In the genomic region with DNA sequence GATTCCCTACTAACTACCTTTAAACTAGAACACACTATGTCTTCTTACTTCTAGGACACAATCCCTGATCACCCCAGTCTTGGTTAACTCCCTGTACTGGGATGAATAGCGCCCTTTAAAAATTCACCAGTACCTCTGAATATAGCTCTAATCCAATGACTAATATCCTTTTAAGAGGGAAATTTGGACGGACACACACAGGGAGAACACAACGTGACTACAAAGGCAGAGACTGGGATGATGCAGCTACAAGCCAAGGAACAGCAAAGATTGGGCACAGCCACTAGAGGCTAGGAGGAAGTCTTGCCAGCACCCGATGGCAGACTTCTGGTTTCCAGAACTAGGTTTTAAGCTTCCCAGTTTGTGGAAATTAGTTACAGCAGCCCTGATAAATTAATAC, we compare ENCODE assay signal across 13 cellular contexts.
"Had no signal": no experiment of that assay in that cellular context is flagged by ENCODE, and none has a peak within 500 bp of the region (broad histone marks: within the 10 kb centered on the region; RNA-seq: fewer than 3 reads in every experiment).

No MANE protein-coding gene starts in this region.

- H3K9me3 ChIP-seq: left lung, sigmoid colon had no signal

- H3K4me3 ChIP-seq: coronary artery, left lung, sigmoid colon had no signal

- H3K36me3 Mint-ChIP-seq: memory B cell; natural killer cell treated with Interleukin-12 subunit alpha and Interleukin-12 subunit beta and Interleukin-15 and Interleukin-18, amount 100 ng/mL, for 72 hours had no signal

- H3K36me3 ChIP-seq: left lung, sigmoid colon had no signal

- H3K4me1 ChIP-seq: left lung, sigmoid colon had no signal

- H3K27me3 Mint-ChIP-seq: memory B cell had no signal

- H3K4me3 Mint-ChIP-seq: activated CD4-positive, alpha-beta T cell treated with anti-CD3 and anti-CD28 coated beads, Interleukin-2, amount 10 ng/mL, durations not matched to agents 24 days and 14 days; activated naive CD4-positive, alpha-beta T cell treated with anti-CD3 and anti-CD28 coated beads for 36 hours; activated T-helper 1 cell treated with anti-CD3 and anti-CD28 coated beads, Interleukin-12 subunit alpha, Interleukin-12 subunit beta, Interleukin-2, Interleukin-4 antibody, amounts not matched to agents 30 ng/mL and 10 ng/mL and 1 ng/mL, durations not matched to agents 14 hours and 24 hours and 36 hours; memory B cell; natural killer cell treated with Interleukin-12 subunit alpha and Interleukin-12 subunit beta and Interleukin-15 and Interleukin-18, amount 100 ng/mL, for 72 hours had no signal

- H3K27ac Mint-ChIP-seq: activated naive CD4-positive, alpha-beta T cell treated with anti-CD3 and anti-CD28 coated beads for 36 hours; activated T-helper 1 cell treated with anti-CD3 and anti-CD28 coated beads, Interleukin-12 subunit alpha, Interleukin-12 subunit beta, Interleukin-2, Interleukin-4 antibody, amounts not matched to agents 30 ng/mL and 10 ng/mL and 1 ng/mL, durations not matched to agents 14 hours and 24 hours and 36 hours; memory B cell; natural killer cell treated with Interleukin-12 subunit alpha and Interleukin-12 subunit beta and Interleukin-15 and Interleukin-18, amount 100 ng/mL, for 72 hours had no signal

- H3K9me3 Mint-ChIP-seq: activated CD4-positive, alpha-beta T cell treated with anti-CD3 and anti-CD28 coated beads, Interleukin-2, amount 10 ng/mL, durations not matched to agents 24 days and 14 days; activated naive CD4-positive, alpha-beta T cell treated with anti-CD3 and anti-CD28 coated beads for 36 hours; memory B cell; natural killer cell treated with Interleukin-12 subunit alpha and Interleukin-12 subunit beta and Interleukin-15 and Interleukin-18, amount 100 ng/mL, for 72 hours had no signal

- H3K27me3 ChIP-seq: left lung, sigmoid colon had no signal

- DNase-seq: activated CD4-positive, alpha-beta T cell treated with anti-CD3 and anti-CD28 coated beads, Interleukin-2, amount 10 ng/mL, durations not matched to agents 24 days and 14 days; activated naive CD4-positive, alpha-beta T cell treated with anti-CD3 and anti-CD28 coated beads for 36 hours; central memory CD4-positive, alpha-beta T cell; effector memory CD4-positive, alpha-beta T cell; erythroblast; sigmoid colon; stimulated activated CD4-positive, alpha-beta T cell treated with anti-CD3 and anti-CD28 coated beads, Interleukin-12 subunit alpha, Interleukin-12 subunit beta, amount 100 ng/mL, for 4 hours; stimulated activated naive CD4-positive, alpha-beta T cell treated with Interleukin-2 at 50 U/mL for 16 hours had no signal

- H3K27ac ChIP-seq: coronary artery, left lung, sigmoid colon had no signal
